Comparison of ENCODE assay signal across 8 cellular contexts in genomic region chr16:88812737-88813395, GRCh38. TPM values are rescaled to one million over a fixed set of nuclear protein-coding genes. Genes with fewer than 3 reads are reported as not detected.
DNase-seq lines count a peak whose midpoint lies in the region; ATAC-seq and TF ChIP-seq lines count a peak whose summit lies in the region.
"Not testable (repeated sequence)": the region's sequence is repeated elsewhere in the genome, so short reads cannot be mapped to it uniquely, and the experiment has no call there.

No MANE protein-coding gene starts in this region.

- peak overlapping the region; percentile 87 for H3K27ac ChIP-seq in AG04450 (ENCODE audit: low read depth, low read length)
- peak overlapping the region; percentile 87 to 97 (median 94) for H3K27ac ChIP-seq in heart right ventricle
- peak overlapping the region; percentile 51 for H3K27ac ChIP-seq in muscle layer of duodenum (ENCODE audit: low read length)

- POLR2A ChIA-PET in AG04450 (lab: Yijun Ruan, JAX): interaction anchor here (0.7 to 1.8 kb wide), 5 partner anchors 24 to 45 kb away, joined by 3 to 5 read pairs (median 4); partner anchors contain the start of genes GALNS and TRAPPC2L
- POLR2A ChIA-PET in activated CD4-positive, alpha-beta memory T cell treated with anti-CD3 and anti-CD28 coated beads, Interleukin-2, amount 10 ng/mL, durations not matched to agents 7 days and 5 days (lab: Charles Lee): interaction anchor here (0.7 to 11.5 kb wide), 14 partner anchors 8 to 1061 kb away, joined by 3 to 249 read pairs (median 4); partner anchors contain the start of genes ACSF3, CDT1, GALNS and MVD

- H3K4me1 ChIP-seq in heart right ventricle (peaks cover 12 to 40% (median 30%) of the 10 kb centered on the region in 9 donors), muscle layer of duodenum (ENCODE audit: control insufficient read depth in 1 of 2, insufficient read depth in 2 of 2, low read length in 2 of 2) (peaks cover 7 to 31% of the 10 kb centered on the region in 2 donors)

- intact Hi-C loops in heart right ventricle (cut with DNase I): loop anchor here in 8 of 10 donors (1.0 to 10.0 kb wide), 10 partner anchors 44 to 404 kb away; partner anchors contain the start of genes TRAPPC2L (in 4 of the 8), GALNS (in 3 of the 8), CDH15 (in 2 of the 8) and ZNF778 (in 1 of the 8)

- not testable (repeated sequence) for TF ChIP-seq CTCF in AG04450 (IDR thresholded peaks at IDR 0.05; ENCODE audit: low read depth, low read length); heart right ventricle (IDR thresholded peaks at IDR 0.05)

- CTCF ChIA-PET in AG04450 (lab: Charles Lee): interaction anchor here (0.6 to 2.3 kb wide), 6 partner anchors 44 to 354 kb away, joined by 3 to 9 read pairs (median 4); partner anchors contain the start of gene TRAPPC2L
- CTCF ChIA-PET in activated CD4-positive, alpha-beta memory T cell treated with anti-CD3 and anti-CD28 coated beads, Interleukin-2, amount 10 ng/mL, durations not matched to agents 7 days and 5 days (lab: Charles Lee): interaction anchor here (0.8 to 5.0 kb wide), 10 partner anchors 9 to 405 kb away, joined by 3 to 36 read pairs (median 5); partner anchors contain the start of genes CDH15, GALNS, TRAPPC2L and ZNF778

- not testable (repeated sequence) for DNase-seq in AG04450 (ENCODE audit: low read depth, low spot score); H7
- peak; percentile 65 for DNase-seq in NCI-H82 (lab: John Stamatoyannopoulos, UW)
- DNase-seq in activated CD4-positive, alpha-beta memory T cell treated with anti-CD3 and anti-CD28 coated beads, Interleukin-2, amount 10 ng/mL, durations not matched to agents 7 days and 5 days: peak; percentile 45
- DNase-seq in cerebellar cortex (ENCODE audit: low spot score): peak; percentile 56
- DNase-seq in heart right ventricle: peak in 1 of 2 donors; percentile 69
- peak; percentile 65 for DNase-seq in stimulated activated CD4-positive, alpha-beta T cell treated with anti-CD3 and anti-CD28 coated beads, Interleukin-15, amount 100 ng/mL, for 24 hours

- peak overlapping the region; percentile 62 for H3K4me3 ChIP-seq in AG04450 (ENCODE audit: low read depth, low read length)
- peak overlapping the region; percentile 86 for H3K4me3 ChIP-seq in H7 (ENCODE audit: insufficient read depth, low read depth, low read length)
- H3K4me3 ChIP-seq in heart right ventricle: peak overlapping the region in 9 of 10 donors; percentile 50 to 94 (median 82)
- peak overlapping the region; percentile 73 to 74 for H3K4me3 ChIP-seq in muscle layer of duodenum (ENCODE audit: low read depth in 1 of 2, low read length in 2 of 2)

- peak in 3 of 8 donors; percentile 0 to 10 (median 2) for ATAC-seq in heart right ventricle

- peak overlapping the region; percentile 92 for H3K4me3 Mint-ChIP-seq in activated CD4-positive, alpha-beta memory T cell treated with anti-CD3 and anti-CD28 coated beads, Interleukin-2, amount 10 ng/mL, durations not matched to agents 7 days and 5 days

- peaks cover 25% of the 10 kb centered on the region for H3K36me3 ChIP-seq in H7 (replicated peaks; ENCODE audit: control insufficient read depth, insufficient read depth, low read length)
- H3K36me3 ChIP-seq in heart right ventricle: peaks cover 0 to 25% (median 0%) of the 10 kb centered on the region in 9 donors
- H3K36me3 ChIP-seq in muscle layer of duodenum (ENCODE audit: control insufficient read depth in 1 of 2, insufficient read depth in 2 of 2, low read length in 2 of 2): not testable (repeated sequence)

- not testable (repeated sequence) for H3K27me3 Mint-ChIP-seq in activated CD4-positive, alpha-beta memory T cell treated with anti-CD3 and anti-CD28 coated beads, Interleukin-2, amount 10 ng/mL, durations not matched to agents 7 days and 5 days

- H3K27me3 ChIP-seq in AG04450 (ENCODE audit: control insufficient read depth, insufficient read depth, low read length); H7 (ENCODE audit: control insufficient read depth, insufficient read depth, low read length); heart right ventricle; muscle layer of duodenum (ENCODE audit: low read depth, low read length): not testable (repeated sequence)

- H3K36me3 Mint-ChIP-seq in activated CD4-positive, alpha-beta memory T cell treated with anti-CD3 and anti-CD28 coated beads, Interleukin-2, amount 10 ng/mL, durations not matched to agents 7 days and 5 days (ENCODE audit: low read depth): peaks cover 19% of the 10 kb centered on the region

- H3K9me3 Mint-ChIP-seq in activated CD4-positive, alpha-beta memory T cell treated with anti-CD3 and anti-CD28 coated beads, Interleukin-2, amount 10 ng/mL, durations not matched to agents 7 days and 5 days: not testable (repeated sequence)

- not testable (repeated sequence) for H3K9me3 ChIP-seq in AG04450 (ENCODE audit: control insufficient read depth, insufficient read depth, low read length); heart right ventricle; muscle layer of duodenum (ENCODE audit: control insufficient read depth in 1 of 2, low read length in 2 of 2)

- H3K27ac Mint-ChIP-seq in activated CD4-positive, alpha-beta memory T cell treated with anti-CD3 and anti-CD28 coated beads, Interleukin-2, amount 10 ng/mL, durations not matched to agents 7 days and 5 days: peak overlapping the region; percentile 92

- H3K4me1 Mint-ChIP-seq in activated CD4-positive, alpha-beta memory T cell treated with anti-CD3 and anti-CD28 coated beads, Interleukin-2, amount 10 ng/mL, durations not matched to agents 7 days and 5 days: peaks cover 30% of the 10 kb centered on the region

- WGBS in heart right ventricle, 2 donors: 57 to 60% methylated on average over 35 of the region's 35 CpGs

RNA-seq across cellular contexts. Expression of gene APRT, which starts 1.1 kb away (rescaled TPM):
- polyA plus RNA-seq in AG04450 (2011; rRNA removed): 66.8 and 107 TPM in 2 replicates
- polyA minus RNA-seq in AG04450 (2011; rRNA and poly(A)+ RNA removed): 23.2 and 28.7 TPM in 2 replicates
- total RNA-seq in H7 (2014; rRNA removed; shearing (Covaris generic)): 526 and 633 TPM in 2 replicates
- 100 to 1,000 TPM; 129 to 136 TPM for total RNA-seq in activated CD4-positive, alpha-beta memory T cell treated with anti-CD3 and anti-CD28 coated beads, Interleukin-2, amount 10 ng/mL, durations not matched to agents 7 days and 5 days
- 10 to 100 TPM; 20.8 to 58.0 (median 35.4) TPM for total RNA-seq in heart right ventricle
- 100 to 1,000 TPM in 1 of 2 donors, 10 to 100 TPM in 1; 68.4 to 166 TPM for polyA plus RNA-seq in heart right ventricle

RNA-seq across cellular contexts. Expression of gene CDT1, which starts 9.3 kb away (rescaled TPM):
- polyA plus RNA-seq in AG04450 (2011; rRNA removed) (1.2 and 2.4 TPM in 2 replicates), heart right ventricle (under 1 TPM; 0.15 to 0.22 TPM)
- polyA minus RNA-seq in AG04450 (2011; rRNA and poly(A)+ RNA removed): 2.0 TPM in 2 replicates
- 120 and 176 TPM in 2 replicates for total RNA-seq in H7 (2014; rRNA removed; shearing (Covaris generic))
- 100 to 1,000 TPM; 133 to 137 TPM for total RNA-seq in activated CD4-positive, alpha-beta memory T cell treated with anti-CD3 and anti-CD28 coated beads, Interleukin-2, amount 10 ng/mL, durations not matched to agents 7 days and 5 days
- total RNA-seq in heart right ventricle: 1 to 10 TPM in 4 of 10 donors, under 1 TPM in 6; 0.21 to 2.6 (median 0.58) TPM

RNA-seq across cellular contexts. Expression of gene PIEZO1, which starts 27.8 kb away (rescaled TPM):
- polyA plus RNA-seq in AG04450 (2011; rRNA removed) (47.0 and 72.7 TPM in 2 replicates), heart right ventricle (10 to 100 TPM; 51.3 to 78.2 TPM)
- 62.8 and 92.2 TPM in 2 replicates for polyA minus RNA-seq in AG04450 (2011; rRNA and poly(A)+ RNA removed)
- total RNA-seq in H7 (2014; rRNA removed; shearing (Covaris generic)): 60.0 and 86.8 TPM in 2 replicates
- total RNA-seq in activated CD4-positive, alpha-beta memory T cell treated with anti-CD3 and anti-CD28 coated beads, Interleukin-2, amount 10 ng/mL, durations not matched to agents 7 days and 5 days: 100 to 1,000 TPM; 308 to 323 TPM
- total RNA-seq in heart right ventricle: 10 to 100 TPM; 12.3 to 38.0 (median 16.4) TPM

RNA-seq across cellular contexts. Expression of gene GALNS, which starts 43.9 kb away (rescaled TPM):
- polyA plus RNA-seq in AG04450 (2011; rRNA removed) (11.6 and 18.5 TPM in 2 replicates), heart right ventricle (10 to 100 TPM; 13.3 to 17.6 TPM)
- polyA minus RNA-seq in AG04450 (2011; rRNA and poly(A)+ RNA removed): 6.4 and 7.4 TPM in 2 replicates
- total RNA-seq in H7 (2014; rRNA removed; shearing (Covaris generic)): 6.7 and 17.1 TPM in 2 replicates
- 10 to 100 TPM; 35.2 to 38.2 TPM for total RNA-seq in activated CD4-positive, alpha-beta memory T cell treated with anti-CD3 and anti-CD28 coated beads, Interleukin-2, amount 10 ng/mL, durations not matched to agents 7 days and 5 days
- 10 to 100 TPM; 11.5 to 18.7 (median 13.8) TPM for total RNA-seq in heart right ventricle

RNA-seq across cellular contexts. Expression of gene TRAPPC2L, which starts 44.1 kb away (rescaled TPM):
- polyA plus RNA-seq in AG04450 (2011; rRNA removed): 72.8 and 101 TPM in 2 replicates
- polyA minus RNA-seq in AG04450 (2011; rRNA and poly(A)+ RNA removed): 49.5 and 69.6 TPM in 2 replicates
- total RNA-seq in H7 (2014; rRNA removed; shearing (Covaris generic)): 56.2 and 56.6 TPM in 2 replicates
- total RNA-seq in activated CD4-positive, alpha-beta memory T cell treated with anti-CD3 and anti-CD28 coated beads, Interleukin-2, amount 10 ng/mL, durations not matched to agents 7 days and 5 days: 10 to 100 TPM; 44.9 to 45.8 TPM
- 10 to 100 TPM; 44.5 to 58.0 (median 50.9) TPM for total RNA-seq in heart right ventricle
- 10 to 100 TPM; 37.5 to 63.3 TPM for polyA plus RNA-seq in heart right ventricle

Comparison
In these comparisons a context has a peak if more than half of its experiments do, and no peak if none do; other contexts are left out.
1. RNA of gene CDT1, which starts 9.3 kb away (total RNA-seq): 133 to 137 TPM in activated CD4-positive, alpha-beta memory T cell treated with anti-CD3 and anti-CD28 coated beads, Interleukin-2, amount 10 ng/mL, durations not matched to agents 7 days and 5 days and 120 to 176 TPM in H7; 0.21 to 2.6 TPM in heart right ventricle; every median in the first group is over 10 times any median in the second.
2. Peak in every context shown above with its lines, with median percentiles within 50 percentile points of each other: H3K27ac ChIP-seq and H3K4me3 ChIP-seq.